32 cellular contexts compared by ENCODE assay signal in the genomic region with DNA sequence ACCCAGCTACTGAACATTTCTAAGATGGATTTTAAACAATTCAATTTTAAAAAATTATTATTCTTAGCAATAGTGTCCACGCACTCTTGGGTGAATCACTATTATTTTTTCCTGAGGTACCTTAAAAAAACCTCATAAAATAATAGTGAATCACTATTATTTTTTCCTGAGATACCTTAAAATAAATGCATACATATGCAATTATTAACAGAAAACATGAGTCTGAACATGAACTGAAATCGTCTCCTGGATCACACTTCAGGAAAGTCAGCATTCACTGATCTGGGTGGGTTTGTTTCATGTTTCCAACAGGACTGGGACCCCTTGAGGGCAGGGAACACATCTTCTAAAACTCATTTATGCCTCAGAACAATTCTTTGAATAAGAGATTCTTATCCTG.
"Had no signal": no experiment of that assay in that cellular context is flagged by ENCODE, and none has a peak within 500 bp of the region (broad histone marks: within the 10 kb centered on the region; RNA-seq: fewer than 3 reads in every experiment).

No MANE protein-coding gene starts in this region.

- H3K4me1 ChIP-seq: adrenal gland, body of pancreas, breast epithelium had no signal

- H3K9me3 ChIP-seq: adrenal gland, body of pancreas, breast epithelium had no signal

- H3K36me3 ChIP-seq: adrenal gland, brain microvascular endothelial cell, breast epithelium had no signal

- DNase-seq: activated B cell treated with CpG ODN at 0.5 μM for 24 hours; activated CD4-positive, alpha-beta memory T cell treated with anti-CD3 and anti-CD28 coated beads for 36 hours; activated CD4-positive, alpha-beta T cell treated with anti-CD3 and anti-CD28 coated beads for 4 hours; activated CD4-positive, alpha-beta T cell treated with anti-CD3 and anti-CD28 coated beads, Interleukin-2, amount 10 ng/mL, durations not matched to agents 24 days and 14 days; activated CD4-positive, alpha-beta T cell treated with anti-CD3 and anti-CD28 coated beads, Interleukin-2, amount 50 U/mL, for 1 hour; activated CD4-positive, alpha-beta T cell treated with anti-CD3 and anti-CD28 coated beads, Interleukin-2, amount 50 U/mL, for 4 hours; activated CD4-positive, CD25-positive, alpha-beta regulatory T cell treated with anti-CD3 and anti-CD28 coated beads, Interleukin-2, amount 50 U/mL, for 72 hours; activated CD8-positive, alpha-beta memory T cell treated with anti-CD3 and anti-CD28 coated beads, Interleukin-2, amount 50 U/mL, for 4 hours; activated CD8-positive, alpha-beta T cell treated with anti-CD3 and anti-CD28 coated beads for 36 hours; activated effector memory CD4-positive, alpha-beta T cell treated with anti-CD3 and anti-CD28 coated beads, Interleukin-2, amount 50 U/mL, for 16 hours; activated gamma-delta T cell treated with Interleukin-2 at 50 U/mL for 16 hours; activated naive CD4-positive, alpha-beta T cell; activated naive CD4-positive, alpha-beta T cell treated with anti-CD3 and anti-CD28 coated beads for 36 hours; activated naive CD4-positive, alpha-beta T cell treated with anti-CD3 and anti-CD28 coated beads, Interleukin-2, amount 50 U/mL, for 16 hours; activated naive CD8-positive, alpha-beta T cell treated with anti-CD3 and anti-CD28 coated beads for 36 hours; activated T-cell treated with anti-CD3 and anti-CD28 coated beads for 4 hours; activated T-cell treated with anti-CD3 and anti-CD28 coated beads, Interleukin-2, amount 50 U/mL, for 1 hour; activated T-cell treated with anti-CD3 and anti-CD28 coated beads, Interleukin-2, amount 50 U/mL, for 4 hours; activated T-cell treated with anti-CD3 and anti-CD28 coated beads, Interleukin-2, amount 50 U/mL, for 72 hours; adrenal gland; amniotic stem cell; aorta; body of pancreas; brain microvascular endothelial cell; central memory CD4-positive, alpha-beta T cell; T-helper 9 cell had no signal

- H3K27me3 ChIP-seq: adrenal gland, body of pancreas, brain microvascular endothelial cell, breast epithelium had no signal

- H3K4me3 ChIP-seq: adrenal gland, body of pancreas, breast epithelium had no signal

- H3K27ac ChIP-seq: adrenal gland, body of pancreas, brain microvascular endothelial cell, breast epithelium, VCaP had no signal

- FAIRE-seq: astrocyte, TTC549 had no signal

- ATAC-seq: activated CD8-positive, alpha-beta T cell treated with anti-CD3 and anti-CD28 coated beads for 36 hours; activated naive CD4-positive, alpha-beta T cell treated with anti-CD3 and anti-CD28 coated beads, Interleukin-2, amount 50 U/mL, for 72 hours; activated T-cell treated with anti-CD3 and anti-CD28 coated beads, Interleukin-2, amount 50 U/mL, for 4 hours; activated T-cell treated with anti-CD3 and anti-CD28 coated beads, Interleukin-2, amount 50 U/mL, for 72 hours; activated T-helper 17 cell treated with anti-CD3 and anti-CD28 coated beads, Interleukin-2, amount 50 U/mL, for 72 hours; body of pancreas had no signal
